Comparison of ENCODE assay signal across 17 cellular contexts in the genomic region with DNA sequence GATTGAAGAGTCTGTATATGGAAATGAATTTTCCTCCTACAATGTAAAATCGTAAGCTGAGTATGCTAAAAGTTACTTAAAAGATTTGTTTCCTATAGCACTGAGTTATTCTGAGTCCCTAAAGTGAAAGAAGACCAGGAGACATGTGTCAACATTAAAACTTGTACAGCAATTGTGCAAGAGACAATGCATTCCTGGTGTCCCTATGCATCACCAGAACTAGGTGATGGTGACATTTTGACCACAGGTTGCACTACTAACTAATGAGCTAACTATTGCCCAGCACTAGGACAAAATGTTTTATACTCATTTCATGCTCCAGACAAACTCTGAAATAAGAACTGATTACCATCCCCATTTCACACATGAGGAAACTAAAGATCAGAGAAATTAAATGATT.
"Had no signal": no experiment of that assay in that cellular context is flagged by ENCODE, and none has a peak within 500 bp of the region (broad histone marks: within the 10 kb centered on the region; RNA-seq: fewer than 3 reads in every experiment).

No MANE protein-coding gene starts in this region.

- H3K4me1 ChIP-seq: colonic mucosa, lower lobe of right lung, thyroid gland had no signal

- H3K9me3 ChIP-seq: colonic mucosa, lower lobe of right lung, thyroid gland, vagina had no signal

- DNase-seq: activated CD4-positive, alpha-beta T cell treated with anti-CD3 and anti-CD28 coated beads for 36 hours; activated CD8-positive, alpha-beta T cell treated with anti-CD3 and anti-CD28 coated beads, Interleukin-2, amount 10 ng/mL, durations not matched to agents 7 days and 5 days; activated naive CD4-positive, alpha-beta T cell; aorta; colonic mucosa; effector CD4-positive, alpha-beta T cell; hypothalamus; left cardiac atrium; lower lobe of right lung; naive B cell; small intestine; T1000; thyroid gland had no signal

- H3K4me3 ChIP-seq: cardiac muscle cell, colonic mucosa, lower lobe of right lung, thyroid gland, vagina had no signal

- FAIRE-seq: endothelial cell of umbilical vein, small intestine had no signal

- H3K36me3 ChIP-seq: cardiac muscle cell, colonic mucosa, lower lobe of right lung, thyroid gland, vagina had no signal

- H3K27ac ChIP-seq: cardiac muscle cell, colonic mucosa, lower lobe of right lung, thyroid gland, vagina, VCaP had no signal

- H3K27me3 ChIP-seq: cardiac muscle cell, colonic mucosa, thyroid gland, vagina had no signal
